ENCODE assay signal across 31 cellular contexts in genomic region chr10:71049994-71050393, GRCh38.
"Had no signal": no experiment of that assay in that cellular context is flagged by ENCODE, and none has a peak within 500 bp of the region (broad histone marks: within the 10 kb centered on the region; RNA-seq: fewer than 3 reads in every experiment).

No MANE protein-coding gene starts in this region.

- H3K36me3 ChIP-seq: ascending aorta, breast epithelium, cardiac muscle cell, heart left ventricle had no signal

- H3K27me3 ChIP-seq: ascending aorta, breast epithelium, cardiac muscle cell, dorsolateral prefrontal cortex, heart left ventricle had no signal

- H3K4me3 ChIP-seq: ascending aorta, breast epithelium, cardiac muscle cell, coronary artery, dorsolateral prefrontal cortex, heart left ventricle had no signal

- H3K4me1 Mint-ChIP-seq: activated CD4-positive, alpha-beta memory T cell treated with anti-CD3 and anti-CD28 coated beads, Interleukin-2, amount 10 ng/mL, durations not matched to agents 7 days and 5 days; activated CD4-positive, alpha-beta T cell treated with anti-CD3 and anti-CD28 coated beads, Interleukin-2, amount 10 ng/mL, durations not matched to agents 7 days and 5 days; activated naive CD4-positive, alpha-beta T cell treated with anti-CD3 and anti-CD28 coated beads, Interleukin-2, amount 10 ng/mL, durations not matched to agents 7 days and 5 days; activated naive CD8-positive, alpha-beta T cell treated with anti-CD3 and anti-CD28 coated beads, Interleukin-2, amount 10 ng/mL, durations not matched to agents 7 days and 5 days had no signal

- H3K4me3 Mint-ChIP-seq: activated CD4-positive, alpha-beta memory T cell treated with anti-CD3 and anti-CD28 coated beads, Interleukin-2, amount 10 ng/mL, durations not matched to agents 7 days and 5 days; activated CD4-positive, alpha-beta T cell treated with anti-CD3 and anti-CD28 coated beads, Interleukin-2, amount 10 ng/mL, durations not matched to agents 7 days and 5 days; activated naive CD4-positive, alpha-beta T cell treated with anti-CD3 and anti-CD28 coated beads, Interleukin-2, amount 10 ng/mL, durations not matched to agents 7 days and 5 days; activated naive CD8-positive, alpha-beta T cell treated with anti-CD3 and anti-CD28 coated beads, Interleukin-2, amount 10 ng/mL, durations not matched to agents 7 days and 5 days; activated T-cell treated with anti-CD3 and anti-CD28 coated beads, Interleukin-2, amount 50 U/mL, for 24 hours; activated T-cell treated with anti-CD3 and anti-CD28 coated beads, Interleukin-2, amount 50 U/mL, for 72 hours; brain; dendritic cell treated with granulocyte-macrophage colony-stimulating factor and Interleukin-4, amounts not matched to agents 40 ng/mL and 50 ng/mL, for 4 days; endodermal cell had no signal

- FAIRE-seq: frontal cortex had no signal

- H3K4me1 ChIP-seq: ascending aorta, breast epithelium had no signal

- DNase-seq: activated CD4-positive, alpha-beta memory T cell treated with anti-CD3 and anti-CD28 coated beads, Interleukin-2, amount 10 ng/mL, durations not matched to agents 7 days and 5 days; activated CD4-positive, alpha-beta T cell treated with anti-CD3 and anti-CD28 coated beads for 1 hour; activated CD4-positive, alpha-beta T cell treated with anti-CD3 and anti-CD28 coated beads for 4 hours; activated CD4-positive, alpha-beta T cell treated with anti-CD3 and anti-CD28 coated beads, Interleukin-2, amount 10 ng/mL, durations not matched to agents 7 days and 5 days; activated CD4-positive, alpha-beta T cell treated with anti-CD3 and anti-CD28 coated beads, Interleukin-2, amount 50 U/mL, for 4 hours; activated CD4-positive, CD25-positive, alpha-beta regulatory T cell; activated CD8-positive, alpha-beta memory T cell treated with anti-CD3 and anti-CD28 coated beads, Interleukin-2, amount 50 U/mL, for 48 hours; activated gamma-delta T cell; activated naive CD4-positive, alpha-beta T cell; activated naive CD4-positive, alpha-beta T cell treated with anti-CD3 and anti-CD28 coated beads, Interleukin-2, amount 10 ng/mL, durations not matched to agents 7 days and 5 days; activated naive CD8-positive, alpha-beta T cell treated with anti-CD3 and anti-CD28 coated beads, Interleukin-2, amount 10 ng/mL, durations not matched to agents 7 days and 5 days; activated T-cell treated with anti-CD3 and anti-CD28 coated beads for 4 hours; activated T-cell treated with anti-CD3 and anti-CD28 coated beads, Interleukin-2, amount 50 U/mL, for 24 hours; activated T-cell treated with anti-CD3 and anti-CD28 coated beads, Interleukin-2, amount 50 U/mL, for 72 hours; central memory CD4-positive, alpha-beta T cell; cerebellar nuclear complex; dorsolateral prefrontal cortex; effector memory CD4-positive, alpha-beta T cell; endodermal cell; foreskin fibroblast; T-helper 2 cell had no signal

- H3K9me3 Mint-ChIP-seq: activated CD4-positive, alpha-beta memory T cell treated with anti-CD3 and anti-CD28 coated beads, Interleukin-2, amount 10 ng/mL, durations not matched to agents 7 days and 5 days; activated CD4-positive, alpha-beta T cell treated with anti-CD3 and anti-CD28 coated beads, Interleukin-2, amount 10 ng/mL, durations not matched to agents 7 days and 5 days; activated naive CD4-positive, alpha-beta T cell treated with anti-CD3 and anti-CD28 coated beads, Interleukin-2, amount 10 ng/mL, durations not matched to agents 7 days and 5 days; activated naive CD4-positive, alpha-beta T cell treated with anti-CD3 and anti-CD28 coated beads, Interleukin-2, amount 50 U/mL, for 72 hours; activated naive CD8-positive, alpha-beta T cell treated with anti-CD3 and anti-CD28 coated beads, Interleukin-2, amount 10 ng/mL, durations not matched to agents 7 days and 5 days; activated T-cell treated with anti-CD3 and anti-CD28 coated beads, Interleukin-2, amount 50 U/mL, for 24 hours; activated T-cell treated with anti-CD3 and anti-CD28 coated beads, Interleukin-2, amount 50 U/mL, for 72 hours; dendritic cell treated with granulocyte-macrophage colony-stimulating factor and Interleukin-4, amounts not matched to agents 40 ng/mL and 50 ng/mL, for 4 days; endodermal cell had no signal

- H3K9me3 ChIP-seq: ascending aorta, breast epithelium had no signal

- H3K27me3 Mint-ChIP-seq: activated CD4-positive, alpha-beta T cell treated with anti-CD3 and anti-CD28 coated beads, Interleukin-2, amount 10 ng/mL, durations not matched to agents 7 days and 5 days had no signal

- H3K27ac ChIP-seq: ascending aorta, breast epithelium, cardiac muscle cell, coronary artery, dorsolateral prefrontal cortex, heart left ventricle had no signal

- ATAC-seq: activated naive CD4-positive, alpha-beta T cell treated with anti-CD3 and anti-CD28 coated beads, Interleukin-2, amount 50 U/mL, for 72 hours; activated T-cell treated with anti-CD3 and anti-CD28 coated beads, Interleukin-2, amount 50 U/mL, for 72 hours; esophagus mucosa had no signal

- H3K27ac Mint-ChIP-seq: activated CD4-positive, alpha-beta memory T cell treated with anti-CD3 and anti-CD28 coated beads, Interleukin-2, amount 10 ng/mL, durations not matched to agents 7 days and 5 days; activated CD4-positive, alpha-beta T cell treated with anti-CD3 and anti-CD28 coated beads, Interleukin-2, amount 10 ng/mL, durations not matched to agents 7 days and 5 days; activated naive CD4-positive, alpha-beta T cell treated with anti-CD3 and anti-CD28 coated beads, Interleukin-2, amount 10 ng/mL, durations not matched to agents 7 days and 5 days; activated naive CD4-positive, alpha-beta T cell treated with anti-CD3 and anti-CD28 coated beads, Interleukin-2, amount 50 U/mL, for 72 hours; activated naive CD8-positive, alpha-beta T cell treated with anti-CD3 and anti-CD28 coated beads, Interleukin-2, amount 10 ng/mL, durations not matched to agents 7 days and 5 days; activated T-cell treated with anti-CD3 and anti-CD28 coated beads, Interleukin-2, amount 50 U/mL, for 24 hours; activated T-cell treated with anti-CD3 and anti-CD28 coated beads, Interleukin-2, amount 50 U/mL, for 72 hours; dendritic cell treated with granulocyte-macrophage colony-stimulating factor and Interleukin-4, amounts not matched to agents 40 ng/mL and 50 ng/mL, for 4 days; endodermal cell had no signal

- H3K36me3 Mint-ChIP-seq: activated naive CD4-positive, alpha-beta T cell treated with anti-CD3 and anti-CD28 coated beads, Interleukin-2, amount 10 ng/mL, durations not matched to agents 7 days and 5 days; activated naive CD4-positive, alpha-beta T cell treated with anti-CD3 and anti-CD28 coated beads, Interleukin-2, amount 50 U/mL, for 72 hours; activated naive CD8-positive, alpha-beta T cell treated with anti-CD3 and anti-CD28 coated beads, Interleukin-2, amount 10 ng/mL, durations not matched to agents 7 days and 5 days; brain had no signal
